ENCODE assay signal across 17 cellular contexts in the genomic region with DNA sequence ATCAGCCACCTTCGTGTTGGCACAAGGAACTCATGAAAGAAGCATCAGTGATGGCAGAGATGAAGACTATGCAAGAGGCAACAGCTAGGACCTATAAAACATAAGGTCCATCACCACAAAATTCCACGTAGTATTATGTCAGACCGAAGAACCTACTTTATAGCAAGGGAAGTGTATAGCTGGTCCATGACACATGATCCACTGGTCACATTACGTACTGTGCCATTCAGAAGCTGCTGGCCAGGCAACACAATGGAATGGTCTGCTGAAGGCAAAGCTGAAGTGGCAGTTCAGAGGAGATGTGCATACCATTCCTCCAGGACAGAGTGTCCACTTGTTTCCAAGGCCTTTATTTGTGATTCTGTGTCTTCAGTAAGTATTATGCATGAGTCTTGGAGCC.
DNase-seq lines count a peak whose midpoint lies in the region; ATAC-seq and TF ChIP-seq lines count a peak whose summit lies in the region.
"Had no signal": no experiment of that assay in that cellular context is flagged by ENCODE, and none has a peak within 500 bp of the region (broad histone marks: within the 10 kb centered on the region; RNA-seq: fewer than 3 reads in every experiment).

No MANE protein-coding gene starts in this region.

- dilution Hi-C loops in IMR-90 (cut with HindIII; ENCODE audit: low sequenced_read_pairs, unreplicated experiment): no loop called here

- WGBS in IMR-90 (ENCODE audit: extremely low coverage in 2 of 2, insufficient read length in 1 of 2), 2 experiments: 86% methylated on average over 1 of the region's 4 CpGs; no CpG with 5 or more reads in 1 of the 2 experiments
- 80 to 89% (median 83%) methylated on average over 4 of the region's 4 CpGs for WGBS in spleen, 5 donors

- peak overlapping the region in 1 of 2 experiments; percentile 13; a peak in 1 of 4 replicates for H4K8ac ChIP-seq in IMR-90 (ENCODE audit: low read depth in 2 of 2, low read length in 2 of 2)

- peaks cover 3% of the 10 kb centered on the region; the same call in 1 of the 2 replicates for H3K27me3 ChIP-seq in IMR-90 (ENCODE audit: control insufficient read depth, insufficient read depth, low read length)
- H3K27me3 ChIP-seq in skeletal muscle satellite cell (ENCODE audit: control insufficient read depth, insufficient read depth, low read length): no peaks in the 10 kb centered on the region
- no peaks in the 10 kb centered on the region for H3K27me3 ChIP-seq in spleen (replicated peaks in 1 of 7)
- H3K27me3 ChIP-seq: Peyer's patch had no signal

- in situ Hi-C loops in IMR-90 (cut with MboI; ENCODE audit: low sequenced_read_pairs): loop anchor here (5.0 to 25.0 kb wide), 4 partner anchors 406 to 1096 kb away; a partner anchor contains a TSS

- no peak overlapping the region for H3K4me3 ChIP-seq in IMR-90 (ENCODE audit: insufficient read depth, low read depth, low read length)
- no peak overlapping the region for H3K4me3 ChIP-seq in fibroblast of mammary gland (ENCODE audit: control insufficient read depth, low read depth, low read length)
- no peak overlapping the region for H3K4me3 ChIP-seq in skeletal muscle satellite cell (ENCODE audit: low read length)
- H3K4me3 ChIP-seq in spleen: no peak overlapping the region
- H3K4me3 ChIP-seq: HAP-1, Peyer's patch had no signal

- peaks cover 4% of the 10 kb centered on the region; the same call in 1 of the 2 replicates for H3K4me1 ChIP-seq in IMR-90 (ENCODE audit: control insufficient read depth, insufficient read depth, low read length)
- peaks cover 20% of the 10 kb centered on the region for H3K4me1 ChIP-seq in skeletal muscle satellite cell (ENCODE audit: control insufficient read depth, insufficient read depth, low read length)
- no peaks in the 10 kb centered on the region for H3K4me1 ChIP-seq in spleen
- H3K4me1 ChIP-seq: HAP-1, Peyer's patch had no signal

- H2BK5ac ChIP-seq in IMR-90 (ENCODE audit: low read depth, low read length, poor library complexity, severe bottlenecking): peak overlapping the region; percentile 44

- H3K9me1 ChIP-seq in IMR-90 (ENCODE audit: insufficient read depth, low read length): peaks cover 14% of the 10 kb centered on the region

- H3K56ac ChIP-seq in IMR-90 (ENCODE audit: extremely low read depth, insufficient read depth, low read length): no peak overlapping the region

- no peaks in the 10 kb centered on the region for H4K20me1 ChIP-seq in IMR-90 (ENCODE audit: insufficient read depth, low read length)

- no peaks in the 10 kb centered on the region for H3K79me1 ChIP-seq in IMR-90 (ENCODE audit: low read depth in 1 of 2, low read length in 2 of 2)

- peak overlapping the region; percentile 54 for H4K91ac ChIP-seq in IMR-90 (ENCODE audit: insufficient read depth, low read depth, low read length)

- TF ChIP-seq RAD21 in IMR-90 (IDR thresholded peaks at IDR 0.05; ENCODE audit: low read length): no peak

- H2AFZ ChIP-seq in IMR-90 (replicated peaks; ENCODE audit: low read length, poor library complexity): peak overlapping the region; percentile 16

- BruUV-seq in IMR-90 (replicated peaks; lab: Mats Ljungman, UMichigan): no TSS peak

- POLR2A ChIA-PET in IMR-90 (lab: Charles Lee; ENCODE audit: unreplicated experiment): no interaction called here

- peak overlapping the region; percentile 22; the same call in 1 of the 2 replicates for H3K23ac ChIP-seq in IMR-90 (ENCODE audit: low read depth, low read length)

- H4K5ac ChIP-seq in IMR-90 (ENCODE audit: low read depth, low read length): no peak overlapping the region

- peak; percentile 66 for DNase-seq in EH (ENCODE audit: low read depth)
- peak; percentile 16 for DNase-seq in IMR-90
- DNase-seq in fibroblast of mammary gland (ENCODE audit: low read depth): peak; percentile 10
- no peak for DNase-seq in spleen
- DNase-seq: KG1, NCI-H1694, NCI-H2081, NCI-H2171, NCI-H524 treated with DMSO at 0.1 percent for 48 hours, NCI-H82, Peyer's patch had no signal

- H3K4ac ChIP-seq in IMR-90 (ENCODE audit: low read depth, low read length): peak overlapping the region; percentile 44

- ATAC-seq in IMR-90 (ENCODE audit: low read depth) (0 out of 2 replicates have a peak, but pooled peaks have one; percentile 5), GM21576 (IDR thresholded peaks at IDR 0.05; ENCODE audit: unreplicated experiment) (no peak), HG02885 (IDR thresholded peaks at IDR 0.05; ENCODE audit: poor library complexity, unreplicated experiment) (no peak)

- H3K9me3 ChIP-seq in IMR-90 (ENCODE audit: control insufficient read depth, insufficient read depth, low read length) (no peaks in the 10 kb centered on the region), skeletal muscle satellite cell (replicated peaks; ENCODE audit: low read length) (no peaks in the 10 kb centered on the region), spleen (no peaks in the 10 kb centered on the region)
- H3K9me3 ChIP-seq: HAP-1, Peyer's patch had no signal

- H3K36me3 ChIP-seq in IMR-90 (ENCODE audit: control insufficient read depth, insufficient read depth, low read length) (no peaks in the 10 kb centered on the region), skeletal muscle satellite cell (ENCODE audit: insufficient read depth, low read length) (no peaks in the 10 kb centered on the region), spleen (no peaks in the 10 kb centered on the region)
- H3K36me3 ChIP-seq: HAP-1, Peyer's patch had no signal

- H3K27ac ChIP-seq in IMR-90 (ENCODE audit: insufficient read depth, low read length) (no peak overlapping the region), spleen (no peak overlapping the region)
- H3K27ac ChIP-seq: C4-2B, HL-60, Peyer's patch had no signal

- no peak overlapping the region for H2AK9ac ChIP-seq in IMR-90 (replicated peaks; ENCODE audit: low read depth, low read length, poor library complexity)

- H2BK120ac ChIP-seq in IMR-90 (ENCODE audit: low read depth, low read length): peak overlapping the region; percentile 41

- H3K9ac ChIP-seq in IMR-90 (ENCODE audit: low read depth, low read length) (no peak overlapping the region), skeletal muscle satellite cell (ENCODE audit: low read depth, low read length) (no peak overlapping the region)

- TF ChIP-seq POLR2A in IMR-90 (IDR thresholded peaks at IDR 0.05; ENCODE audit: low read depth, low read length): no peak
- no peak for TF ChIP-seq POLR2A in spleen (IDR thresholded peaks at IDR 0.05)

- CTCF ChIA-PET in IMR-90 (lab: Yijun Ruan, JAX): interaction anchor here (0.6 to 1.0 kb wide), 2 partner anchors 296 to 988 kb away, joined by 3 read pairs; no protein-coding TSS in a partner anchor

- H3K4me2 ChIP-seq in IMR-90 (ENCODE audit: low read depth, low read length): no peak overlapping the region
- peak overlapping the region; percentile 27 for H3K4me2 ChIP-seq in skeletal muscle satellite cell (ENCODE audit: low read length)

- peak overlapping the region; percentile 21 for H2AK5ac ChIP-seq in IMR-90 (ENCODE audit: low read depth, low read length)

- TF ChIP-seq CTCF in IMR-90 (conservative IDR thresholded peaks at IDR 0.05; ENCODE audit: low read depth, low read length): no peak
- TF ChIP-seq CTCF in fibroblast of mammary gland (conservative IDR thresholded peaks at IDR 0.05; ENCODE audit: control insufficient read depth, insufficient read depth, low read depth, low read length): no peak
- no peak for TF ChIP-seq CTCF in spleen (IDR thresholded peaks at IDR 0.05 in 8 of 11, conservative IDR thresholded peaks at IDR 0.05 in 3 of 11)

- peak overlapping the region; percentile 59 for H2BK20ac ChIP-seq in IMR-90 (ENCODE audit: low read depth, low read length)

- H3K18ac ChIP-seq in IMR-90 (ENCODE audit: low read depth, low read length): no peak overlapping the region

- H2BK15ac ChIP-seq in IMR-90 (ENCODE audit: low read depth, low read length): peak overlapping the region; percentile 7; the same call in 2 of the 3 replicates

- intact Hi-C loops in IMR-90 (cut with micrococcal nuclease): loop anchor here (5.0 kb wide), 1 partner anchor 846 kb away; no protein-coding TSS in a partner anchor
- intact Hi-C loops in spleen (cut with DNase I; ENCODE audit: low total_unique reads): no loop called here

- H3K14ac ChIP-seq in IMR-90 (replicated peaks; ENCODE audit: low read depth, low read length): peak overlapping the region; percentile 47

TF ChIP-seq in IMR-90, 13 proteins besides CTCF, POLR2A, EP300 and RAD21:
- TF ChIP-seq, protein P1, sequence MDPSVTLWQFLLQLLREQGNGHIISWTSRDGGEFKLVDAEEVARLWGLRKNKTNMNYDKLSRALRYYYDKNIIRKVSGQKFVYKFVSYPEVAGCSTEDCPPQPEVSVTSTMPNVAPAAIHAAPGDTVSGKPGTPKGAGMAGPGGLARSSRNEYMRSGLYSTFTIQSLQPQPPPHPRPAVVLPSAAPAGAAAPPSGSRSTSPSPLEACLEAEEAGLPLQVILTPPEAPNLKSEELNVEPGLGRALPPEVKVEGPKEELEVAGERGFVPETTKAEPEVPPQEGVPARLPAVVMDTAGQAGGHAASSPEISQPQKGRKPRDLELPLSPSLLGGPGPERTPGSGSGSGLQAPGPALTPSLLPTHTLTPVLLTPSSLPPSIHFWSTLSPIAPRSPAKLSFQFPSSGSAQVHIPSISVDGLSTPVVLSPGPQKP (IDR thresholded peaks at IDR 0.05; ENCODE audit: borderline replicate concordance, low read depth, low read length): no peak
- TF ChIP-seq RCOR1 (IDR thresholded peaks at IDR 0.05; ENCODE audit: insufficient replicate concordance, low read length): no peak
- TF ChIP-seq MAFK (IDR thresholded peaks at IDR 0.05; ENCODE audit: low read depth, low read length): no peak
- no peak for TF ChIP-seq MXI1 (IDR thresholded peaks at IDR 0.05; ENCODE audit: borderline replicate concordance, low read depth, low read length)
- no peak for TF ChIP-seq MAZ (IDR thresholded peaks at IDR 0.05; ENCODE audit: borderline replicate concordance, low read depth, low read length)
- TF ChIP-seq CEBPB (IDR thresholded peaks at IDR 0.05; ENCODE audit: low read depth, low read length): no peak
- TF ChIP-seq BHLHE40 (IDR thresholded peaks at IDR 0.05; ENCODE audit: low read depth, low read length): no peak
- no peak for TF ChIP-seq SMC3 (IDR thresholded peaks at IDR 0.05; ENCODE audit: low read depth, low read length)
- TF ChIP-seq FOS (IDR thresholded peaks at IDR 0.05; ENCODE audit: low read depth, low read length): no peak
- no peak for TF ChIP-seq CHD1 (IDR thresholded peaks at IDR 0.05; ENCODE audit: low read depth, low read length)
- TF ChIP-seq, protein P2, sequence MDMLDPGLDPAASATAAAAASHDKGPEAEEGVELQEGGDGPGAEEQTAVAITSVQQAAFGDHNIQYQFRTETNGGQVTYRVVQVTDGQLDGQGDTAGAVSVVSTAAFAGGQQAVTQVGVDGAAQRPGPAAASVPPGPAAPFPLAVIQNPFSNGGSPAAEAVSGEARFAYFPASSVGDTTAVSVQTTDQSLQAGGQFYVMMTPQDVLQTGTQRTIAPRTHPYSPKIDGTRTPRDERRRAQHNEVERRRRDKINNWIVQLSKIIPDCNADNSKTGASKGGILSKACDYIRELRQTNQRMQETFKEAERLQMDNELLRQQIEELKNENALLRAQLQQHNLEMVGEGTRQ (IDR thresholded peaks at IDR 0.05; ENCODE audit: low read depth, low read length): no peak
- no peak for TF ChIP-seq RFX5 (IDR thresholded peaks at IDR 0.05; ENCODE audit: low read depth, low read length)
- no peak for TF ChIP-seq NFE2L2 (IDR thresholded peaks at IDR 0.05; ENCODE audit: low read depth, low read length)
